Comparison of ENCODE assay signal across 1 cellular context in genomic region chr17:35568561-35568960, GRCh38.
TF ChIP-seq lines count a peak whose summit lies in the region.

No MANE protein-coding gene starts in this region.

TF ChIP-seq in SK-N-SH, 30 proteins besides CTCF, POLR2A, EP300 and RAD21 (continued from another document):
- TF ChIP-seq MXI1 (IDR thresholded peaks at IDR 0.05; ENCODE audit: low read depth, low read length) (peak; percentile 37; the same call in 1 of the 2 replicates), MEF2A (IDR thresholded peaks at IDR 0.05; ENCODE audit: borderline replicate concordance, low read depth) (no peak), FOXM1 (IDR thresholded peaks at IDR 0.05; ENCODE audit: low read depth) (no peak), SIN3A (IDR thresholded peaks at IDR 0.05; ENCODE audit: borderline replicate concordance, low read depth, low read length) (0 out of 2 replicates have a peak, but pooled peaks have one; percentile 58)
